In the genomic region with DNA sequence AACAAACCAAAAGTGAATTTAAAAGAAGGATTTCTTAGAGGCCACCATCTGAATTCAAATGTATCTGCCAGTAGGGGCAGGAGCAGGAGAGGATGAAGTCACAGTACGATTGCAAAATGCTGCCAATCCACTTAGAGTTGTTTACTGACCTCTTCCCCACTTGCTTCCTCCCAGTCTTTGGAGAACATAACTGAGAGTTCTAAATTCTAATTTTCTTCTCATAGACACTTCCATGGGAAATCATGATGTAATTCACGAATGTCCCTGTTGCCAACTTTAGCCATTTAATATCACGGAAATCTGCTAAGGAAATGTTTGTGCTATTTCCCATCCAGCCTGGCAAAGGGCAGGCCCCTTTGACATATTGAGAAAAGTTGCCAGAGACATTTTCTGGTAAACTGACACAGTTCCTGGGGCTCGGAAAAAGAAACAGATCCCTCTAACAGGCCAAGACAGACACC, we compare ENCODE assay signal across 9 cellular contexts. TPM values are rescaled to one million over a fixed set of nuclear protein-coding genes. Genes with fewer than 3 reads are reported as not detected.
A peak's percentile ranks its signal among the peaks of the same experiment; 100 is the strongest.
DNase-seq lines count a peak whose midpoint lies in the region; ATAC-seq and TF ChIP-seq lines count a peak whose summit lies in the region.
"Had no signal": no experiment of that assay in that cellular context is flagged by ENCODE, and none has a peak within 500 bp of the region (broad histone marks: within the 10 kb centered on the region; RNA-seq: fewer than 3 reads in every experiment).

No MANE protein-coding gene starts in this region.

- no peak overlapping the region for H3K4me3 ChIP-seq in gastroesophageal sphincter

- no peak for TF ChIP-seq POLR2A in gastroesophageal sphincter (IDR thresholded peaks at IDR 0.05)

- TF ChIP-seq CTCF in gastroesophageal sphincter (IDR thresholded peaks at IDR 0.05), result peak in 3 of 4 experiments; percentile 11 to 26 (median 18)
- no peak for TF ChIP-seq CTCF in GM10248 (IDR thresholded peaks at IDR 0.05; ENCODE audit: control extremely low read depth, extremely low read depth, low read depth, missing control alignments)

- H3K36me3 Mint-ChIP-seq in activated CD4-positive, alpha-beta T cell treated with anti-CD3 and anti-CD28 coated beads for 36 hours (ENCODE audit: low read depth), result no peaks in the 10 kb centered on the region

- peak; percentile 88 for ATAC-seq in gastroesophageal sphincter
- ATAC-seq in GM18867 (IDR thresholded peaks at IDR 0.05; ENCODE audit: unreplicated experiment), result no peak
- ATAC-seq in activated CD4-positive, alpha-beta T cell treated with anti-CD3 and anti-CD28 coated beads for 36 hours, result no peak

- H3K9me3 ChIP-seq in gastroesophageal sphincter, result no peaks in the 10 kb centered on the region

- H3K4me3 Mint-ChIP-seq in activated CD4-positive, alpha-beta T cell treated with anti-CD3 and anti-CD28 coated beads for 36 hours, result no peak overlapping the region

- H3K4me1 Mint-ChIP-seq in activated CD4-positive, alpha-beta T cell treated with anti-CD3 and anti-CD28 coated beads for 36 hours, result no peaks in the 10 kb centered on the region

- peak overlapping the region in 3 of 4 donors; percentile 59 to 68 (median 64) for H3K27ac ChIP-seq in gastroesophageal sphincter

- DNase-seq in G401 (ENCODE audit: low spot score) (peak; percentile 23), RPMI7951 (ENCODE audit: low read depth) (peak; percentile 7), renal cortical epithelial cell (ENCODE audit: low read depth) (peak; percentile 82), NCI-H1417 (lab: John Stamatoyannopoulos, UW) (no peak), GM10248 (ENCODE audit: extremely low spot score) (no peak)
- no peak for DNase-seq in activated CD4-positive, alpha-beta T cell treated with anti-CD3 and anti-CD28 coated beads for 36 hours
- DNase-seq: NCI-H524 treated with DMSO at 0.1 percent for 48 hours had no signal

- H3K9me3 Mint-ChIP-seq in activated CD4-positive, alpha-beta T cell treated with anti-CD3 and anti-CD28 coated beads for 36 hours (ENCODE audit: low read depth), result no peaks in the 10 kb centered on the region

- in situ Hi-C loops in G401 (cut with HindIII; ENCODE audit: low sequenced_read_pairs), result no loop called here

- POLR2A ChIA-PET in activated CD4-positive, alpha-beta T cell treated with anti-CD3 and anti-CD28 coated beads for 36 hours (lab: Charles Lee), result no interaction called here
- POLR2A ChIA-PET in GM10248 (lab: Yijun Ruan, JAX), result no interaction called here

- H3K36me3 ChIP-seq in gastroesophageal sphincter, result no peaks in the 10 kb centered on the region

- 23 to 42% methylated on average over 4 of the region's 4 CpGs for WGBS in gastroesophageal sphincter (ENCODE audit: low coverage in 1 of 2), 2 donors

- intact Hi-C loops in activated CD4-positive, alpha-beta T cell treated with anti-CD3 and anti-CD28 coated beads for 36 hours (cut with DNase I, micrococcal nuclease), result no loop called here

- H3K27me3 ChIP-seq in gastroesophageal sphincter, result no peaks in the 10 kb centered on the region

- H3K27ac Mint-ChIP-seq in activated CD4-positive, alpha-beta T cell treated with anti-CD3 and anti-CD28 coated beads for 36 hours, result no peak overlapping the region

- peaks cover 0 to 19% (median 0%) of the 10 kb centered on the region in 3 donors for H3K4me1 ChIP-seq in gastroesophageal sphincter

- no peak for TF ChIP-seq EP300 in gastroesophageal sphincter (IDR thresholded peaks at IDR 0.05)

- H3K27me3 Mint-ChIP-seq in activated CD4-positive, alpha-beta T cell treated with anti-CD3 and anti-CD28 coated beads for 36 hours, result no peaks in the 10 kb centered on the region

- CTCF ChIA-PET in activated CD4-positive, alpha-beta T cell treated with anti-CD3 and anti-CD28 coated beads for 36 hours (lab: Charles Lee), result no interaction called here
- CTCF ChIA-PET in GM10248 (lab: Yijun Ruan, JAX), result no interaction called here

RNA-seq across cellular contexts. Expression of a gene that starts 33.6 kb away (rescaled TPM):
- 24.3 and 29.2 TPM in 2 replicates for total RNA-seq in G401 (2014; rRNA removed; shearing (Covaris generic))
- total RNA-seq in RPMI7951 (2014; rRNA removed; shearing (Covaris generic)), result 13.5 and 16.1 TPM in 2 replicates
- total RNA-seq in gastroesophageal sphincter (1 to 10 TPM; 1.2 to 3.5 (median 3.4) TPM), renal cortical epithelial cell (25.8 and 62.0 TPM in 2 replicates)
- 10 to 100 TPM; 16.5 to 20.5 TPM for total RNA-seq in activated CD4-positive, alpha-beta T cell treated with anti-CD3 and anti-CD28 coated beads for 36 hours

Comparison
In these comparisons a context has a peak if more than half of its experiments do, and no peak if none do; other contexts are left out.
1. DNase-seq: peak in G401 (single experiment), RPMI7951 (single experiment) and renal cortical epithelial cell (single experiment); none in NCI-H1417 (0 of 3), activated CD4-positive, alpha-beta T cell treated with anti-CD3 and anti-CD28 coated beads for 36 hours (single experiment) and GM10248 (single experiment).